22 cellular contexts compared by ENCODE assay signal in genomic region chr3:189056612-189057352, GRCh38.
"Had no signal": no experiment of that assay in that cellular context is flagged by ENCODE, and none has a peak within 500 bp of the region (broad histone marks: within the 10 kb centered on the region; RNA-seq: fewer than 3 reads in every experiment).

No MANE protein-coding gene starts in this region.

- H3K36me3 ChIP-seq: WERI-Rb-1 had no signal

- H3K4me3 Mint-ChIP-seq: activated CD4-positive, alpha-beta T cell treated with anti-CD3 and anti-CD28 coated beads for 36 hours; activated CD8-positive, alpha-beta T cell treated with anti-CD3 and anti-CD28 coated beads, Interleukin-2, amount 10 ng/mL, durations not matched to agents 7 days and 5 days; activated naive CD4-positive, alpha-beta T cell treated with anti-CD3 and anti-CD28 coated beads, Interleukin-2, amount 50 U/mL, for 24 hours; T-cell had no signal

- H3K27ac Mint-ChIP-seq: activated CD4-positive, alpha-beta T cell treated with anti-CD3 and anti-CD28 coated beads for 36 hours; activated CD8-positive, alpha-beta T cell treated with anti-CD3 and anti-CD28 coated beads, Interleukin-2, amount 10 ng/mL, durations not matched to agents 7 days and 5 days; activated naive CD4-positive, alpha-beta T cell treated with anti-CD3 and anti-CD28 coated beads, Interleukin-2, amount 50 U/mL, for 24 hours; IgD-negative memory B cell; T-cell had no signal

- DNase-seq: activated CD4-positive, alpha-beta T cell treated with anti-CD3 and anti-CD28 coated beads for 36 hours; activated CD4-positive, alpha-beta T cell treated with anti-CD3 and anti-CD28 coated beads, Interleukin-2, amount 50 U/mL, for 4 hours; activated CD8-positive, alpha-beta memory T cell treated with anti-CD3 and anti-CD28 coated beads, Interleukin-2, amount 50 U/mL, for 48 hours; activated CD8-positive, alpha-beta T cell treated with anti-CD3 and anti-CD28 coated beads, Interleukin-2, amount 10 ng/mL, durations not matched to agents 7 days and 5 days; activated effector memory CD4-positive, alpha-beta T cell treated with Interleukin-2 at 50 U/mL for 16 hours; activated naive CD4-positive, alpha-beta T cell; activated T-cell treated with anti-CD3 and anti-CD28 coated beads, Interleukin-2, amount 50 U/mL, for 1 hour; amygdala; caudate nucleus; KG1; NCI-H1048; NCI-H146; NCI-H187 treated with DMSO at 0.1 percent for 48 hours; NCI-H2081 treated with DMSO at 0.1 percent for 48 hours; NCI-H446; NCI-H524; PC-3; SIG-M5; T-cell; WERI-Rb-1 had no signal

- H3K36me3 Mint-ChIP-seq: T-cell had no signal

- ATAC-seq: activated CD4-positive, alpha-beta T cell treated with anti-CD3 and anti-CD28 coated beads for 36 hours; activated CD8-positive, alpha-beta T cell treated with anti-CD3 and anti-CD28 coated beads, Interleukin-2, amount 10 ng/mL, durations not matched to agents 7 days and 5 days; PC-3; T-cell had no signal

- H3K27ac ChIP-seq: WERI-Rb-1 had no signal

- H3K4me1 Mint-ChIP-seq: activated naive CD4-positive, alpha-beta T cell treated with anti-CD3 and anti-CD28 coated beads, Interleukin-2, amount 50 U/mL, for 24 hours; IgD-negative memory B cell; T-cell had no signal
